Comparison of ENCODE assay signal across 1 cellular context in the genomic region with DNA sequence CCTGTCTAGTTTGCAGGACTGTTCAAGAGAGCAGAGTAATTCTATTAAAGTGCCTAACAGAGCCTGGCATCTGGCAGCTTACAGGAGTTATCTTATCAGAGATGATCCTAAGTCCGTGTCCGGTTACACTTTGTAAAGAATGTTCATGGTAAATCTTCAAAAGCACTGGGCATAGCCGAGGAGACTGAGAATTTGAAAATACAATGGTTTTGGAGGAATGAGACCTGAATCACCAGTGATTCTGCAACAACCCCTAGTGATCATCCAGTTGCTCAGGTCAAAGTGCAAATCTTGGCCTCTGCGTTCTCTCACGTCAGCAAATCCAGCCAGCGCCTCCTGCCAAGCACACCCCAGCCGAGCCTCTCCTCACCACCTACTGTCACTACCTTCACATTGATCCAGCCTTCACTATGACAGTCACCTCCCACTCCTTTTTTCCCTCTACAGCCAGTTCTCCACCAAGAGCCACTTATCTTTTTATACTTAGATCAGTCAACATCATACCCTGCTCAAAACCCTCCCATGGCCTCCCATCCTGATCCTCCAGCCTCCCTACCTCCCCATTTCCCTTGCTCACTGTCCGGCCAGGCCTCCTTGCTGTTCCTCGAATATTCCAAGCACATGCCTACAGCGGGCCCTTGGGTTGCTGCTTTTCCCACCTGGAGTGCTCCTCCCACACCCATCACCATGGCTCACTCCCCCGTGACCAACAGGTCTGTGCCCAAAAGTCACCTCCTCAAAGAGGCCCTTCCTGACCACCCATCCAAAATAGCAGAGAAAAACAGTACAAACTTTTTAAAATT.
TF ChIP-seq lines count a peak whose summit lies in the region.

No MANE protein-coding gene starts in this region.

TF ChIP-seq in HepG2, 621 proteins besides CTCF, POLR2A, EP300 and RAD21 (continued from another document and continues in another):
- TF ChIP-seq HMGXB3 (CRISPR knock-in tag; IDR thresholded peaks at IDR 0.05; ENCODE audit: borderline replicate concordance) (no peak; the same call in 1 of the 2 replicates), ZFP41 (CRISPR knock-in tag; IDR thresholded peaks at IDR 0.05; ENCODE audit: borderline replicate concordance) (0 out of 2 replicates have a peak, but pooled peaks have one; percentile 61), ZNF724P (CRISPR knock-in tag; IDR thresholded peaks at IDR 0.05; ENCODE audit: borderline replicate concordance) (no peak), ZNF33B (CRISPR knock-in tag; IDR thresholded peaks at IDR 0.05) (0 out of 2 replicates have a peak, but pooled peaks have one; percentile 19), KAT8 (CRISPR knock-in tag; IDR thresholded peaks at IDR 0.05) (peak; percentile 66), NR2F1 (CRISPR knock-in tag; IDR thresholded peaks at IDR 0.05) (peak; percentile 56 to 67), ZZZ3 (CRISPR knock-in tag; IDR thresholded peaks at IDR 0.05; ENCODE audit: borderline replicate concordance) (no peak), TEAD2 (CRISPR knock-in tag; IDR thresholded peaks at IDR 0.05) (no peak), ZNF30 (CRISPR knock-in tag; IDR thresholded peaks at IDR 0.05) (no peak), CHCHD3 (CRISPR knock-in tag; IDR thresholded peaks at IDR 0.05) (no peak), ZNF7 (CRISPR knock-in tag; IDR thresholded peaks at IDR 0.05) (no peak), ESRRA (CRISPR knock-in tag; IDR thresholded peaks at IDR 0.05; ENCODE audit: low read depth) (0 out of 2 replicates have a peak, but pooled peaks have one; percentile 71), MNT (IDR thresholded peaks at IDR 0.05) (no peak), ZNF609 (CRISPR knock-in tag; IDR thresholded peaks at IDR 0.05; ENCODE audit: borderline replicate concordance) (peak; percentile 50; the same call in 1 of the 2 replicates), GTF2F1 (IDR thresholded peaks at IDR 0.05; ENCODE audit: low read length) (no peak), SETDB1 (CRISPR knock-in tag; IDR thresholded peaks at IDR 0.05; ENCODE audit: borderline replicate concordance) (no peak), THRA (CRISPR knock-in tag; IDR thresholded peaks at IDR 0.05; ENCODE audit: borderline replicate concordance) (peak; percentile 60; the same call in 1 of the 2 replicates), ZNF33A (CRISPR knock-in tag; IDR thresholded peaks at IDR 0.05; ENCODE audit: borderline replicate concordance) (no peak), CCDC6 (CRISPR knock-in tag; IDR thresholded peaks at IDR 0.05) (no peak), DPF2 (CRISPR knock-in tag; IDR thresholded peaks at IDR 0.05; ENCODE audit: borderline replicate concordance, low read depth) (peak; percentile 63; the same call in 1 of the 2 replicates), MATR3 (CRISPR knock-in tag; IDR thresholded peaks at IDR 0.05) (no peak), PTBP1 (IDR thresholded peaks at IDR 0.05; ENCODE audit: low read depth, low read length, poor library complexity, severe bottlenecking) (no peak), CBX2 (IDR thresholded peaks at IDR 0.05; ENCODE audit: low read depth, low read length) (no peak), CBX2 (CRISPR knock-in tag; IDR thresholded peaks at IDR 0.05; ENCODE audit: low read depth) (no peak), TSC22D2 (CRISPR knock-in tag; IDR thresholded peaks at IDR 0.05; ENCODE audit: borderline replicate concordance) (0 out of 2 replicates have a peak, but pooled peaks have one; percentile 53), ZNF605 (CRISPR knock-in tag; IDR thresholded peaks at IDR 0.05) (peak; percentile 7; the same call in 1 of the 2 replicates), YEATS2 (CRISPR knock-in tag; IDR thresholded peaks at IDR 0.05; ENCODE audit: borderline replicate concordance) (no peak; the same call in 1 of the 2 replicates), ISL2 (CRISPR knock-in tag; IDR thresholded peaks at IDR 0.05) (peak; percentile 74; the same call in 1 of the 2 replicates), SIN3B (IDR thresholded peaks at IDR 0.05; ENCODE audit: low read length) (no peak)
- TF ChIP-seq, protein P1, sequence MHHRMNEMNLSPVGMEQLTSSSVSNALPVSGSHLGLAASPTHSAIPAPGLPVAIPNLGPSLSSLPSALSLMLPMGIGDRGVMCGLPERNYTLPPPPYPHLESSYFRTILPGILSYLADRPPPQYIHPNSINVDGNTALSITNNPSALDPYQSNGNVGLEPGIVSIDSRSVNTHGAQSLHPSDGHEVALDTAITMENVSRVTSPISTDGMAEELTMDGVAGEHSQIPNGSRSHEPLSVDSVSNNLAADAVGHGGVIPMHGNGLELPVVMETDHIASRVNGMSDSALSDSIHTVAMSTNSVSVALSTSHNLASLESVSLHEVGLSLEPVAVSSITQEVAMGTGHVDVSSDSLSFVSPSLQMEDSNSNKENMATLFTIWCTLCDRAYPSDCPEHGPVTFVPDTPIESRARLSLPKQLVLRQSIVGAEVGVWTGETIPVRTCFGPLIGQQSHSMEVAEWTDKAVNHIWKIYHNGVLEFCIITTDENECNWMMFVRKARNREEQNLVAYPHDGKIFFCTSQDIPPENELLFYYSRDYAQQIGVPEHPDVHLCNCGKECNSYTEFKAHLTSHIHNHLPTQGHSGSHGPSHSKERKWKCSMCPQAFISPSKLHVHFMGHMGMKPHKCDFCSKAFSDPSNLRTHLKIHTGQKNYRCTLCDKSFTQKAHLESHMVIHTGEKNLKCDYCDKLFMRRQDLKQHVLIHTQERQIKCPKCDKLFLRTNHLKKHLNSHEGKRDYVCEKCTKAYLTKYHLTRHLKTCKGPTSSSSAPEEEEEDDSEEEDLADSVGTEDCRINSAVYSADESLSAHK (CRISPR knock-in tag; IDR thresholded peaks at IDR 0.05; ENCODE audit: borderline replicate concordance), result no peak
- TF ChIP-seq, protein P2, sequence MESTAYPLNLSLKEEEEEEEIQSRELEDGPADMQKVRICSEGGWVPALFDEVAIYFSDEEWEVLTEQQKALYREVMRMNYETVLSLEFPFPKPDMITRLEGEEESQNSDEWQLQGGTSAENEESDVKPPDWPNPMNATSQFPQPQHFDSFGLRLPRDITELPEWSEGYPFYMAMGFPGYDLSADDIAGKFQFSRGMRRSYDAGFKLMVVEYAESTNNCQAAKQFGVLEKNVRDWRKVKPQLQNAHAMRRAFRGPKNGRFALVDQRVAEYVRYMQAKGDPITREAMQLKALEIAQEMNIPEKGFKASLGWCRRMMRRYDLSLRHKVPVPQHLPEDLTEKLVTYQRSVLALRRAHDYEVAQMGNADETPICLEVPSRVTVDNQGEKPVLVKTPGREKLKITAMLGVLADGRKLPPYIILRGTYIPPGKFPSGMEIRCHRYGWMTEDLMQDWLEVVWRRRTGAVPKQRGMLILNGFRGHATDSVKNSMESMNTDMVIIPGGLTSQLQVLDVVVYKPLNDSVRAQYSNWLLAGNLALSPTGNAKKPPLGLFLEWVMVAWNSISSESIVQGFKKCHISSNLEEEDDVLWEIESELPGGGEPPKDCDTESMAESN (CRISPR knock-in tag; conservative IDR thresholded peaks at IDR 0.05), result no peak
- TF ChIP-seq, protein P3, sequence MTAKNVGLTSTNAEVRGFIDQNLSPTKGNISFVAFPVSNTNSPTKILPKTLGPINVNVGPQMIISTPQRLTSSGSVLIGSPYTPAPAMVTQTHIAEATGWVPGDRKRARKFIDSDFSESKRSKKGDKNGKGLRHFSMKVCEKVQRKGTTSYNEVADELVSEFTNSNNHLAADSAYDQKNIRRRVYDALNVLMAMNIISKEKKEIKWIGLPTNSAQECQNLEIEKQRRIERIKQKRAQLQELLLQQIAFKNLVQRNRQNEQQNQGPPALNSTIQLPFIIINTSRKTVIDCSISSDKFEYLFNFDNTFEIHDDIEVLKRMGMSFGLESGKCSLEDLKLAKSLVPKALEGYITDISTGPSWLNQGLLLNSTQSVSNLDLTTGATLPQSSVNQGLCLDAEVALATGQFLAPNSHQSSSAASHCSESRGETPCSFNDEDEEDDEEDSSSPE (CRISPR knock-in tag; IDR thresholded peaks at IDR 0.05), result no peak; the same call in 1 of the 2 replicates
- TF ChIP-seq, protein P4, sequence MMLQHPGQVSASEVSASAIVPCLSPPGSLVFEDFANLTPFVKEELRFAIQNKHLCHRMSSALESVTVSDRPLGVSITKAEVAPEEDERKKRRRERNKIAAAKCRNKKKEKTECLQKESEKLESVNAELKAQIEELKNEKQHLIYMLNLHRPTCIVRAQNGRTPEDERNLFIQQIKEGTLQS (CRISPR knock-in tag; IDR thresholded peaks at IDR 0.05), result peak; percentile 87
